Comparison of ENCODE assay signal across 13 cellular contexts in genomic region chr12:122350444-122350843, GRCh38.
A peak's percentile ranks its signal among the peaks of the same experiment; 100 is the strongest.
DNase-seq lines count a peak whose midpoint lies in the region; ATAC-seq and TF ChIP-seq lines count a peak whose summit lies in the region.
"Had no signal": no experiment of that assay in that cellular context is flagged by ENCODE, and none has a peak within 500 bp of the region (broad histone marks: within the 10 kb centered on the region; RNA-seq: fewer than 3 reads in every experiment).

No MANE protein-coding gene starts in this region.

- no peak overlapping the region for H3K9ac ChIP-seq in PC-3 (ENCODE audit: low read length)
- H3K9ac ChIP-seq in mesenchymal stem cell (ENCODE audit: low read length): peak overlapping the region; percentile 7

- no TSS peak for BruUV-seq in PC-3 (replicated peaks; lab: Mats Ljungman, UMichigan)

- no peaks in the 10 kb centered on the region for H3K79me2 ChIP-seq in PC-3 (ENCODE audit: low read length)

- no peak overlapping the region for H2AFZ ChIP-seq in PC-3 (ENCODE audit: low read length)
- H2AFZ ChIP-seq in mesenchymal stem cell (ENCODE audit: low read depth, low read length): no peak overlapping the region

- no peaks in the 10 kb centered on the region for H3K27me3 ChIP-seq in PC-3 (ENCODE audit: low read length)
- no peaks in the 10 kb centered on the region for H3K27me3 ChIP-seq in esophagus squamous epithelium
- no peaks in the 10 kb centered on the region for H3K27me3 ChIP-seq in mesenchymal stem cell (ENCODE audit: control insufficient read depth in 1 of 2, insufficient read depth in 1 of 2, low read length in 2 of 2)

- H3K23ac ChIP-seq in mesenchymal stem cell (ENCODE audit: low read length in 2 of 2): no peak overlapping the region

- CTCF ChIA-PET in AG04449 (lab: Yijun Ruan, JAX): interaction anchor here (1.8 to 4.8 kb wide), 2 partner anchors 8 to 14 kb away, joined by 5 to 45 read pairs; no protein-coding TSS in a partner anchor
- CTCF ChIA-PET in PC-3 (lab: Charles Lee): no interaction called here

- H2BK12ac ChIP-seq in mesenchymal stem cell (ENCODE audit: low read length in 2 of 2): no peak overlapping the region

- TF ChIP-seq CTCF in AG04449 (IDR thresholded peaks at IDR 0.05; ENCODE audit: insufficient read depth, low read length, missing control alignments) (peak; percentile 36), PC-3 (conservative IDR thresholded peaks at IDR 0.05; ENCODE audit: low read depth, low read length) (no peak; the same call in 1 of the 2 replicates), esophagus squamous epithelium (IDR thresholded peaks at IDR 0.05) (peak in 3 of 6 experiments; percentile 19 to 28 (median 28))

- peaks cover 2 to 9% of the 10 kb centered on the region in 2 donors for H3K36me3 Mint-ChIP-seq in activated T-cell treated with anti-CD3 and anti-CD28 coated beads, Interleukin-2, amount 50 U/mL, for 72 hours (ENCODE audit: insufficient read depth in 2 of 2)

- H3K9me2 ChIP-seq in PC-3 (replicated peaks; ENCODE audit: low read length): no peaks in the 10 kb centered on the region

- H3K9me3 ChIP-seq in PC-3 (ENCODE audit: low read length) (no peaks in the 10 kb centered on the region), esophagus squamous epithelium (no peaks in the 10 kb centered on the region), mesenchymal stem cell (ENCODE audit: control insufficient read depth, low read length) (no peaks in the 10 kb centered on the region)

- H3K4me2 ChIP-seq in PC-3 (ENCODE audit: low read length): no peak overlapping the region
- no peak overlapping the region for H3K4me2 ChIP-seq in mesenchymal stem cell (ENCODE audit: low read length, poor library complexity, severe bottlenecking)

- H3K4me3 Mint-ChIP-seq in activated T-cell treated with anti-CD3 and anti-CD28 coated beads, Interleukin-2, amount 50 U/mL, for 72 hours: no peak overlapping the region

- H3K18ac ChIP-seq in mesenchymal stem cell (ENCODE audit: low read depth in 1 of 2, low read length in 2 of 2): no peak overlapping the region

- no peak overlapping the region for H3K27ac ChIP-seq in PC-3 (ENCODE audit: low read length)
- peak overlapping the region in 3 of 4 donors; percentile 27 to 44 (median 37) for H3K27ac ChIP-seq in esophagus squamous epithelium
- no peak overlapping the region for H3K27ac ChIP-seq in mesenchymal stem cell (ENCODE audit: low read length, poor library complexity, severe bottlenecking)

- intact Hi-C loops in PC-3 (cut with micrococcal nuclease): loop anchor here (10.0 kb wide), 1 partner anchor 46 kb away; no protein-coding TSS in a partner anchor
- intact Hi-C loops in esophagus squamous epithelium (cut with DNase I): no loop called here

- H2BK15ac ChIP-seq in mesenchymal stem cell (ENCODE audit: low read depth, poor library complexity, severe bottlenecking): no peak overlapping the region

- no peak overlapping the region for H3K4ac ChIP-seq in mesenchymal stem cell (ENCODE audit: low read depth in 1 of 2, low read length in 2 of 2)

- no peak overlapping the region for H4K91ac ChIP-seq in mesenchymal stem cell (ENCODE audit: low read length)

- H2AK5ac ChIP-seq in mesenchymal stem cell (ENCODE audit: low read length, severe bottlenecking): no peak overlapping the region

- H3K4me1 ChIP-seq in PC-3 (ENCODE audit: insufficient read depth, low read length): no peaks in the 10 kb centered on the region
- H3K4me1 ChIP-seq in esophagus squamous epithelium: peaks cover 0 to 5% (median 0%) of the 10 kb centered on the region in 3 donors
- H3K4me1 ChIP-seq in mesenchymal stem cell (ENCODE audit: control insufficient read depth, insufficient read depth, low read depth, low read length): no peaks in the 10 kb centered on the region

- H3K27ac Mint-ChIP-seq in activated T-cell treated with anti-CD3 and anti-CD28 coated beads, Interleukin-2, amount 50 U/mL, for 72 hours: no peak overlapping the region

- H3K4me1 Mint-ChIP-seq in activated T-cell treated with anti-CD3 and anti-CD28 coated beads, Interleukin-2, amount 50 U/mL, for 72 hours (ENCODE audit: low read depth): no peaks in the 10 kb centered on the region

- H3K9me3 Mint-ChIP-seq in activated T-cell treated with anti-CD3 and anti-CD28 coated beads, Interleukin-2, amount 50 U/mL, for 72 hours: no peaks in the 10 kb centered on the region

- H4K20me1 ChIP-seq in PC-3 (ENCODE audit: low read length): no peaks in the 10 kb centered on the region

- no peak for TF ChIP-seq POLR2A in esophagus squamous epithelium (IDR thresholded peaks at IDR 0.05)

- no peaks in the 10 kb centered on the region for H3K27me3 Mint-ChIP-seq in activated T-cell treated with anti-CD3 and anti-CD28 coated beads, Interleukin-2, amount 50 U/mL, for 72 hours (ENCODE audit: low read depth)

- no peak overlapping the region for H2BK120ac ChIP-seq in mesenchymal stem cell (ENCODE audit: low read depth, low read length)

- POLR2A ChIA-PET in AG04449 (lab: Yijun Ruan, JAX): no interaction called here
- POLR2A ChIA-PET in PC-3 (lab: Charles Lee; ENCODE audit: unreplicated experiment): no interaction called here

- H3K4me3 ChIP-seq in AG04449 (ENCODE audit: low read depth, low read length) (no peak overlapping the region), PC-3 (ENCODE audit: low read length) (no peak overlapping the region), esophagus squamous epithelium (no peak overlapping the region), mesenchymal stem cell (ENCODE audit: insufficient read depth in 1 of 2, low read depth in 1 of 2, low read length in 2 of 2) (no peak overlapping the region)

- H3F3A ChIP-seq in PC-3 (ENCODE audit: low read length, unreplicated experiment): no peaks in the 10 kb centered on the region

- DNase-seq in AG04449 (ENCODE audit: low read depth, low spot score): no peak
- DNase-seq in PC-3: no peak
- DNase-seq in esophagus squamous epithelium (lab: John Stamatoyannopoulos, UW): no peak
- DNase-seq in mesenchymal stem cell: no peak
- DNase-seq in activated T-cell treated with anti-CD3 and anti-CD28 coated beads, Interleukin-2, amount 50 U/mL, for 72 hours: no peak
- no peak for DNase-seq in stimulated activated CD4-positive, alpha-beta T cell treated with anti-CD3 and anti-CD28 coated beads, Interleukin-12 subunit alpha, Interleukin-12 subunit beta, amount 100 ng/mL, for 4 hours
- DNase-seq: ACHN; activated T-cell treated with anti-CD3 and anti-CD28 coated beads, Interleukin-2, amount 50 U/mL, for 1 hour; kidney glomerular epithelial cell; NCI-H774; retina had no signal

- peaks cover 6% of the 10 kb centered on the region for H3K79me1 ChIP-seq in mesenchymal stem cell (replicated peaks; ENCODE audit: low read length, poor library complexity, severe bottlenecking)

- peaks cover 55% of the 10 kb centered on the region for H3K36me3 ChIP-seq in PC-3 (ENCODE audit: low read depth, low read length)
- peaks cover 10 to 98% (median 25%) of the 10 kb centered on the region in 3 donors for H3K36me3 ChIP-seq in esophagus squamous epithelium
- H3K36me3 ChIP-seq in mesenchymal stem cell (ENCODE audit: control insufficient read depth in 1 of 2, insufficient read depth in 2 of 2, low read depth in 1 of 2, low read length in 2 of 2): peaks cover 41 to 81% of the 10 kb centered on the region in 2 experiments

- no peak overlapping the region for H3K14ac ChIP-seq in mesenchymal stem cell (ENCODE audit: low read length in 2 of 2)

- H2BK5ac ChIP-seq in mesenchymal stem cell (ENCODE audit: low read depth, low read length, poor library complexity, severe bottlenecking): no peak overlapping the region

- ATAC-seq in PC-3 (peak; percentile 46), HG03460 (IDR thresholded peaks at IDR 0.05; ENCODE audit: unreplicated experiment) (no peak), GM21515 (IDR thresholded peaks at IDR 0.05; ENCODE audit: unreplicated experiment) (no peak)
- ATAC-seq in activated T-cell treated with anti-CD3 and anti-CD28 coated beads, Interleukin-2, amount 50 U/mL, for 72 hours (replicated peaks in 1 of 2): no peak

- WGBS in esophagus squamous epithelium, 2 donors: 54 to 58% methylated on average over 4 of the region's 4 CpGs
- 96% methylated on average over 4 of the region's 4 CpGs for WGBS in mesenchymal stem cell

- H4K8ac ChIP-seq in mesenchymal stem cell (ENCODE audit: low read length): no peak overlapping the region

Comparison
In these comparisons a context has a peak if more than half of its experiments do, and no peak if none do; other contexts are left out.
1. H3K27ac ChIP-seq: peak in esophagus squamous epithelium (3 of 4); none in PC-3 (single experiment) and mesenchymal stem cell (single experiment).